ENCODE assay signal across 8 cellular contexts in the genomic region with DNA sequence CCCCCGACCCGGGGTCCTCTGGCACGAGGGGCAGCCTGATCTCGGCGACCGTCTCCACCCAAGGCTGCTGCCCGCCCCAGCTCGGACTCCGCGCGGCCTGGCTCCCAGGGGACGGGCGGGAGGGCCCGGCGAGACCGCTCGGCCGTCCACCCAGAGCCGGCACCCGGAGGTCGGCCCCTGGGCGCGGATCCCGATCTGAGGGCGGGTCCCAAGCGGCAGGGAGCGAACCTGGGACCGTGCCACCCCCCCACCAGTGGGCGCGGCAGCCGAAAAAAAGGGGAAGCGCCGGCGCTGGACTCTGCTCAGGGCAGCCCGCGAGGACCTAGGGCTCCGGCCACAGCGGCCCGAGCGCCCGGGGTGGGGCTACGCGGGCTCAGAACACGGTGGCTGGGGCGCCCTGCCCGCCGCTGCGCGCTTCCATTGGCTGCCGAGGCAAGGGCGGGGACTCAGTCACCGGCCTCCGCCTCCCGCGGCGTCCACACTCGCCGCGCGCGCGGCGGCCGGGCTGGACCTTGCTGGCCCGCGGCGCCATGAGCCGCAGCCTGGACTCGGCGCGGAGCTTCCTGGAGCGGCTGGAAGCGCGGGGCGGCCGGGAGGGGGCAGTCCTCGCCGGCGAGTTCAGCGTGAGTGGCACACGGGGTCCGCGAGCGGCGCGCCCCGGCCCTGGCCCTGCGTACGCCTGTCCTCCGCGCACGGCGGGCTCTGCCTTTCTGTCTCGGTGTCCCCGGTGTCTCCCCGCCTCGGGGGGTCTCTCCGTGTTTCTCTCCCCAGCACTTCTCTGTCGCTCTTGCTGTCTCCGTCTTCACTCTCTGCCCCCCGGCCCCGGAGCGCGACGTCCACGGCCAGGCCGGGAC.
DNase-seq lines count a peak whose midpoint lies in the region; ATAC-seq lines count a peak whose summit lies in the region.

Gene PTPN18, plus strand, starts transcription at position 479 of the 854 bp plus-strand sequence. Its CDS starts 52 bp downstream, at position 531.

- ATAC-seq in GM18867 (IDR thresholded peaks at IDR 0.05; ENCODE audit: unreplicated experiment) (peak; percentile 97), HG03060 (IDR thresholded peaks at IDR 0.05; ENCODE audit: low read depth, unreplicated experiment) (peak; percentile 51)
- peak; percentile 94 to 96 for ATAC-seq in activated CD4-positive, CD25-positive, alpha-beta regulatory T cell treated with anti-CD3 and anti-CD28 coated beads, Interleukin-2, amount 50 U/mL, for 24 hours

- DNase-seq in Ammon's horn (ENCODE audit: low spot score) (peak; percentile 92), NCI-H226 (peak; percentile 88), dedifferentiated amniotic fluid mesenchymal stem cell (ENCODE audit: extremely low spot score) (peak; percentile 69), left kidney (ENCODE audit: low read depth, low spot score) (peak; percentile 95)
- peak; percentile 56 to 62 for DNase-seq in stimulated activated CD4-positive, alpha-beta T cell treated with anti-CD3 and anti-CD28 coated beads, Interleukin-2, amount 100 ng/mL, for 48 hours

Comparison
In these comparisons a context has a peak if more than half of its experiments do, and no peak if none do; other contexts are left out.
1. Peak in every context shown above with its lines: DNase-seq and ATAC-seq.